Comparison of ENCODE assay signal across 11 cellular contexts in the genomic region with DNA sequence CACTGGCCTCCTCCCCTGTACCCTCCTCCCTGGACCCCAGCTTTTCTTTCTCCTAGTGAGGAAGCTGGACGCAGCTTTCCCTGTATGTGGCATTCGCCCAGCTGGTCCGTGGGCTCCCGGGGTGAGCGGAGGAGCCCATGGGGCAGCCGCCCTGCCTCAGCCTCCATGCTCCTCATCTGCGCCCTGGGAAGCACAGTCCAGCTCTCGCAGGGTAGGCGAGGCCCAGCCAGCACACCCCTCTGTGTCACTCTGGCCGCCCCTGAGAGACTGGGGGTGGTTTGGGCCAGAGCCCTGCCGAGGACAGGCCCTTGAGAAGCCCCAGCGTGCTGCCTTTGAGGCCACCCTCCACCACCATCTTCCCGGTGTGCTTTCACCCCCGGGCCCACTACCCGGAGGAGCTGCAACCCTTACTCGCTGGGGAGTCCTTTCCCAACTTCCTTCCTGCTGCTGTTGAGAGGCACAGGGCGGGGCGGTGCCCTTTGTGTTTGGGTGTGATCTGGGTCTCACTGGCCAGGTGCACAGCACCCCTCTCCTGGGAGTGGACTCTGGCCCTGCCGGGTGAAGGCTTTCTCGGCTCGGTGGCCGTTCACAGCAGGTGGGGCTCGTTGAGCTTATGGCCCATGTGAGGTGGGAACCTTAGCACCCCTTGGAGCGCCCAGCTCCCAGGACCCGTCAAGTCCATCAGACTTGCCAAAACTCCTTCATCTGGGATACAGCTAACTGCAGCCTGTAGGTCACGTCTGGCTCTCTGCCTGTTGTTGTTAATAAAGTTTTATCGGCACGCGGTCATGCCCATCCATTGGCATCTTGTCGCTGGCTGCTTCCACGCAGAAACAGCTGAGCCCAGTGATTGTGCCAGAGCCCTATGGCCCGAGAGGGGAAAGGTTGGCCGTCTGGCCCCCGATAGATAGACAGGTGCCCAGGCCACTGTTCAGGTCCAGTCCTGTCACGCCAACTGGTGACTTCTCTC. TPM values are rescaled to one million over a fixed set of nuclear protein-coding genes. Genes with fewer than 3 reads are reported as not detected.
DNase-seq lines count a peak whose midpoint lies in the region; ATAC-seq and TF ChIP-seq lines count a peak whose summit lies in the region.
"Had no signal": no experiment of that assay in that cellular context is flagged by ENCODE, and none has a peak within 500 bp of the region (broad histone marks: within the 10 kb centered on the region; RNA-seq: fewer than 3 reads in every experiment).

No MANE protein-coding gene starts in this region.

- CTCF ChIA-PET in activated CD4-positive, alpha-beta T cell treated with anti-CD3 and anti-CD28 coated beads for 36 hours (lab: Charles Lee): interaction anchor here (0.6 to 1.4 kb wide), 3 partner anchors 226 to 314 kb away, joined by 3 to 5 read pairs (median 3); no protein-coding TSS in a partner anchor

- H3K27me3 Mint-ChIP-seq in activated CD4-positive, alpha-beta T cell treated with anti-CD3 and anti-CD28 coated beads for 36 hours: no peaks in the 10 kb centered on the region
- H3K27me3 Mint-ChIP-seq in chondrocyte (ENCODE audit: low read depth) (no peaks in the 10 kb centered on the region), osteocyte (ENCODE audit: unreplicated experiment) (no peaks in the 10 kb centered on the region)

- peaks cover 45% of the 10 kb centered on the region for H3K4me1 Mint-ChIP-seq in activated CD4-positive, alpha-beta T cell treated with anti-CD3 and anti-CD28 coated beads for 36 hours
- peaks cover 21% of the 10 kb centered on the region for H3K4me1 Mint-ChIP-seq in chondrocyte (ENCODE audit: low read depth)
- peaks cover 20% of the 10 kb centered on the region for H3K4me1 Mint-ChIP-seq in osteocyte (ENCODE audit: unreplicated experiment)

- peak overlapping the region; percentile 83 for H3K4me3 Mint-ChIP-seq in activated CD4-positive, alpha-beta T cell treated with anti-CD3 and anti-CD28 coated beads for 36 hours
- H3K4me3 Mint-ChIP-seq in chondrocyte (ENCODE audit: unreplicated experiment): peak overlapping the region; percentile 22
- peak overlapping the region; percentile 50 for H3K4me3 Mint-ChIP-seq in osteocyte (ENCODE audit: unreplicated experiment)

- peaks cover 22% of the 10 kb centered on the region for H3K36me3 Mint-ChIP-seq in activated CD4-positive, alpha-beta T cell treated with anti-CD3 and anti-CD28 coated beads for 36 hours (ENCODE audit: low read depth)
- H3K36me3 Mint-ChIP-seq in chondrocyte (ENCODE audit: low read depth) (peaks cover 3% of the 10 kb centered on the region), osteocyte (ENCODE audit: unreplicated experiment) (peaks cover 5% of the 10 kb centered on the region)

- TF ChIP-seq CTCF in chondrocyte (IDR thresholded peaks at IDR 0.05) (no peak), osteocyte (IDR thresholded peaks at IDR 0.05) (no peak)

- POLR2A ChIA-PET in activated CD4-positive, alpha-beta T cell treated with anti-CD3 and anti-CD28 coated beads for 36 hours (lab: Charles Lee): interaction anchor here (0.6 kb wide), 1 partner anchor 10 kb away, joined by 3 read pairs; no protein-coding TSS in a partner anchor

- H3K27ac Mint-ChIP-seq in activated CD4-positive, alpha-beta T cell treated with anti-CD3 and anti-CD28 coated beads for 36 hours: no peak overlapping the region
- H3K27ac Mint-ChIP-seq in chondrocyte (ENCODE audit: unreplicated experiment): no peak overlapping the region
- H3K27ac Mint-ChIP-seq in osteocyte (ENCODE audit: unreplicated experiment): no peak overlapping the region

- no peaks in the 10 kb centered on the region for H3K9me3 Mint-ChIP-seq in activated CD4-positive, alpha-beta T cell treated with anti-CD3 and anti-CD28 coated beads for 36 hours (ENCODE audit: low read depth)
- H3K9me3 Mint-ChIP-seq in chondrocyte (ENCODE audit: low read depth): no peaks in the 10 kb centered on the region
- no peaks in the 10 kb centered on the region for H3K9me3 Mint-ChIP-seq in osteocyte (ENCODE audit: unreplicated experiment)

- no peak for ATAC-seq in activated CD4-positive, alpha-beta T cell treated with anti-CD3 and anti-CD28 coated beads for 36 hours
- ATAC-seq in SK-N-SH treated with all-trans-retinoic acid at 6 μM for 48 hours: no peak
- ATAC-seq in HG03571 (IDR thresholded peaks at IDR 0.05; ENCODE audit: unreplicated experiment): no peak

- DNase-seq in activated CD4-positive, alpha-beta T cell treated with anti-CD3 and anti-CD28 coated beads for 36 hours: no peak
- DNase-seq in activated CD4-positive, alpha-beta T cell treated with anti-CD3 and anti-CD28 coated beads, Interleukin-2, amount 50 U/mL, for 1 hour: no peak
- DNase-seq in Kasumi-1 (lab: John Stamatoyannopoulos, UW): peak; percentile 41 to 54
- DNase-seq in chondrocyte (ENCODE audit: low spot score): peak; percentile 72
- no peak for DNase-seq in osteocyte (ENCODE audit: extremely low spot score, unreplicated experiment)
- DNase-seq in stimulated activated CD4-positive, alpha-beta T cell treated with anti-CD3 and anti-CD28 coated beads, Interleukin-2, amount 100 ng/mL, for 24 hours: no peak
- DNase-seq: mesendoderm; NCI-H146; stimulated activated CD8-positive, alpha-beta memory T cell treated with anti-CD3 and anti-CD28 coated beads, Interleukin-4, amount 100 ng/mL, for 48 hours had no signal

- intact Hi-C loops in activated CD4-positive, alpha-beta T cell treated with anti-CD3 and anti-CD28 coated beads for 36 hours (cut with DNase I, micrococcal nuclease): loop anchor here (5.0 kb wide), 2 partner anchors 237 to 1138 kb away; no protein-coding TSS in a partner anchor

TF ChIP-seq in SK-N-SH treated with all-trans-retinoic acid at 6 μM for 48 hours, 23 proteins besides CTCF, POLR2A, EP300 and RAD21 (continues in another document):
- no peak for TF ChIP-seq ZNF8 (CRISPR knock-in tag; IDR thresholded peaks at IDR 0.05)
- no peak for TF ChIP-seq ZFP3 (CRISPR knock-in tag; IDR thresholded peaks at IDR 0.05)
- TF ChIP-seq, protein P1, sequence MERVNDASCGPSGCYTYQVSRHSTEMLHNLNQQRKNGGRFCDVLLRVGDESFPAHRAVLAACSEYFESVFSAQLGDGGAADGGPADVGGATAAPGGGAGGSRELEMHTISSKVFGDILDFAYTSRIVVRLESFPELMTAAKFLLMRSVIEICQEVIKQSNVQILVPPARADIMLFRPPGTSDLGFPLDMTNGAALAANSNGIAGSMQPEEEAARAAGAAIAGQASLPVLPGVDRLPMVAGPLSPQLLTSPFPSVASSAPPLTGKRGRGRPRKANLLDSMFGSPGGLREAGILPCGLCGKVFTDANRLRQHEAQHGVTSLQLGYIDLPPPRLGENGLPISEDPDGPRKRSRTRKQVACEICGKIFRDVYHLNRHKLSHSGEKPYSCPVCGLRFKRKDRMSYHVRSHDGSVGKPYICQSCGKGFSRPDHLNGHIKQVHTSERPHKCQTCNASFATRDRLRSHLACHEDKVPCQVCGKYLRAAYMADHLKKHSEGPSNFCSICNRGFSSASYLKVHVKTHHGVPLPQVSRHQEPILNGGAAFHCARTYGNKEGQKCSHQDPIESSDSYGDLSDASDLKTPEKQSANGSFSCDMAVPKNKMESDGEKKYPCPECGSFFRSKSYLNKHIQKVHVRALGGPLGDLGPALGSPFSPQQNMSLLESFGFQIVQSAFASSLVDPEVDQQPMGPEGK (CRISPR knock-in tag; IDR thresholded peaks at IDR 0.05; ENCODE audit: borderline replicate concordance): no peak
- TF ChIP-seq, protein P2, sequence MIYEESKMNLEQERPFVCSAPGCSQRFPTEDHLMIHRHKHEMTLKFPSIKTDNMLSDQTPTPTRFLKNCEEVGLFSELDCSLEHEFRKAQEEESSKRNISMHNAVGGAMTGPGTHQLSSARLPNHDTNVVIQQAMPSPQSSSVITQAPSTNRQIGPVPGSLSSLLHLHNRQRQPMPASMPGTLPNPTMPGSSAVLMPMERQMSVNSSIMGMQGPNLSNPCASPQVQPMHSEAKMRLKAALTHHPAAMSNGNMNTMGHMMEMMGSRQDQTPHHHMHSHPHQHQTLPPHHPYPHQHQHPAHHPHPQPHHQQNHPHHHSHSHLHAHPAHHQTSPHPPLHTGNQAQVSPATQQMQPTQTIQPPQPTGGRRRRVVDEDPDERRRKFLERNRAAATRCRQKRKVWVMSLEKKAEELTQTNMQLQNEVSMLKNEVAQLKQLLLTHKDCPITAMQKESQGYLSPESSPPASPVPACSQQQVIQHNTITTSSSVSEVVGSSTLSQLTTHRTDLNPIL (CRISPR knock-in tag; IDR thresholded peaks at IDR 0.05; ENCODE audit: low read depth): no peak
- no peak for TF ChIP-seq ZFP30 (CRISPR knock-in tag; IDR thresholded peaks at IDR 0.05)
- no peak for TF ChIP-seq ZNF565 (CRISPR knock-in tag; conservative IDR thresholded peaks at IDR 0.05; ENCODE audit: low read depth)

RNA-seq across cellular contexts. Expression of a gene that starts 3.2 kb away (rescaled TPM):
- 10 to 100 TPM; 55.6 to 58.2 TPM for total RNA-seq in activated CD4-positive, alpha-beta T cell treated with anti-CD3 and anti-CD28 coated beads for 36 hours
- total RNA-seq in chondrocyte: 80.7 to 97.1 TPM (median 82.5 TPM) in 3 replicates
- total RNA-seq in osteocyte: 60.6 and 61.9 TPM in 2 replicates

RNA-seq across cellular contexts. Expression of a gene that starts 10.3 kb away (rescaled TPM):
- 10 to 100 TPM; 29.0 to 32.2 TPM for total RNA-seq in activated CD4-positive, alpha-beta T cell treated with anti-CD3 and anti-CD28 coated beads for 36 hours
- not detected in 3 replicates for total RNA-seq in chondrocyte
- not detected in 2 replicates for total RNA-seq in osteocyte

RNA-seq across cellular contexts. Expression of a gene that starts 35.5 kb away (rescaled TPM):
- total RNA-seq in activated CD4-positive, alpha-beta T cell treated with anti-CD3 and anti-CD28 coated beads for 36 hours: under 1 TPM; 0.18 to 0.21 TPM
- total RNA-seq in chondrocyte (0.22 to 0.31 TPM in 2 of 3 replicates, not detected in the other), osteocyte (0.16 TPM in 1 of 2 replicates, not detected in the other)

RNA-seq across cellular contexts. Expression of a gene that starts 53.1 kb away (rescaled TPM):
- 10 to 100 TPM; 64.9 to 70.9 TPM for total RNA-seq in activated CD4-positive, alpha-beta T cell treated with anti-CD3 and anti-CD28 coated beads for 36 hours
- total RNA-seq in chondrocyte (not detected in 3 replicates), osteocyte (not detected in 2 replicates)

Comparison
In these comparisons a context has a peak if more than half of its experiments do, and no peak if none do; other contexts are left out.
1. DNase-seq: peak in Kasumi-1 (2 of 2) and chondrocyte (single experiment); none in activated CD4-positive, alpha-beta T cell treated with anti-CD3 and anti-CD28 coated beads for 36 hours (single experiment), activated CD4-positive, alpha-beta T cell treated with anti-CD3 and anti-CD28 coated beads, Interleukin-2, amount 50 U/mL, for 1 hour (single experiment), osteocyte (single experiment) and stimulated activated CD4-positive, alpha-beta T cell treated with anti-CD3 and anti-CD28 coated beads, Interleukin-2, amount 100 ng/mL, for 24 hours (0 of 2).
2. H3K4me3 Mint-ChIP-seq: peak in every context shown above with its lines; median percentile 83 in activated CD4-positive, alpha-beta T cell treated with anti-CD3 and anti-CD28 coated beads for 36 hours; 50 in osteocyte; 22 in chondrocyte.
3. RNA of a gene that starts 10.3 kb away (total RNA-seq): 29.0 to 32.2 TPM in activated CD4-positive, alpha-beta T cell treated with anti-CD3 and anti-CD28 coated beads for 36 hours; not detected in chondrocyte and not detected in osteocyte; every median in the first group is over 10 times any median in the second.